10 cellular contexts compared by ENCODE assay signal in genomic region chr7:129009437-129009836, GRCh38. TPM values are rescaled to one million over a fixed set of nuclear protein-coding genes. Genes with fewer than 3 reads are reported as not detected.
DNase-seq lines count a peak whose midpoint lies in the region; ATAC-seq, FAIRE-seq and TF ChIP-seq lines count a peak whose summit lies in the region.
"Had no signal": no experiment of that assay in that cellular context is flagged by ENCODE, and none has a peak within 500 bp of the region (broad histone marks: within the 10 kb centered on the region; RNA-seq: fewer than 3 reads in every experiment).

No MANE protein-coding gene starts in this region.

- intact Hi-C loops in GM12878 (cut with micrococcal nuclease; ENCODE audit: unreplicated experiment): loop anchor here (2.0 to 5.0 kb wide), 2 partner anchors 45 to 83 kb away; partner anchors contain the start of gene TNPO3

- FAIRE-seq in GM18507 (lab: Jason Lieb, UNC): peak; percentile 91
- peak; percentile 88 for FAIRE-seq in GM12878 (lab: Jason Lieb, UNC)
- FAIRE-seq in H54 (lab: Jason Lieb, UNC): no peak

- no peaks in the 10 kb centered on the region for H4K20me1 ChIP-seq in GM12878 (ENCODE audit: control insufficient read depth, insufficient read depth)

- H3K9ac ChIP-seq in GM12878 (ENCODE audit: control insufficient read depth, insufficient read depth, low read length): peak overlapping the region; percentile 53

- ATAC-seq in GM19468 (IDR thresholded peaks at IDR 0.05; ENCODE audit: extremely low read depth, unreplicated experiment) (peak; percentile 75), HG03135 (IDR thresholded peaks at IDR 0.05; ENCODE audit: unreplicated experiment) (peak; percentile 81), GM12878 (peak; percentile 90)
- ATAC-seq: effector memory CD8-positive, alpha-beta T cell had no signal

- 2% methylated on average over 3 of the region's 3 CpGs for WGBS in GM12878 (ENCODE audit: insufficient coverage, insufficient replicate concordance, low lambda C conversion rate, missing lambda C conversion rate)

- H3K9me3 ChIP-seq in GM12878 (replicated peaks; ENCODE audit: control insufficient read depth, insufficient read depth, low read length): peaks cover 6% of the 10 kb centered on the region; the same call in 2 of the 3 replicates
- H3K9me3 ChIP-seq in MG63: no peaks in the 10 kb centered on the region

- H2AFZ ChIP-seq in GM12878 (ENCODE audit: control insufficient read depth, low read depth, low read length): no peak overlapping the region; the same call in 1 of the 2 replicates

- H3K4me3 ChIP-seq in GM12878: no peak overlapping the region
- no peak overlapping the region for H3K4me3 ChIP-seq in MG63

- H3K4me2 ChIP-seq in GM12878 (ENCODE audit: control insufficient read depth, insufficient read depth): peak overlapping the region; percentile 80

- peak overlapping the region; percentile 93 for H3K27ac ChIP-seq in GM12878 (ENCODE audit: control insufficient read depth, insufficient read depth)

- no peak for TF ChIP-seq RAD21 in GM12878 (IDR thresholded peaks at IDR 0.05; ENCODE audit: insufficient read depth, low read depth, low read length)

- POLR2A ChIA-PET in GM12878 (lab: Charles Lee): interaction anchor here (0.9 to 3.8 kb wide), 12 partner anchors 8 to 113 kb away, joined by 3 to 25 read pairs (median 6); partner anchors contain the start of gene TNPO3

- no peak for TF ChIP-seq CTCF in GM12878 (IDR thresholded peaks at IDR 0.05 in 2 of 3, conservative IDR thresholded peaks at IDR 0.05 in 1 of 3; ENCODE audit: control insufficient read depth in 2 of 3, extremely low read depth in 1 of 3, insufficient read depth in 1 of 3, low read depth in 3 of 3, low read length in 3 of 3)

- TF ChIP-seq EP300 in GM12878 (IDR thresholded peaks at IDR 0.05; ENCODE audit: borderline replicate concordance in 1 of 2, control insufficient read depth in 1 of 2, low read depth in 2 of 2, low read length in 2 of 2): peak; percentile 66 to 90

- peaks cover 70% of the 10 kb centered on the region for H3K4me1 ChIP-seq in GM12878 (ENCODE audit: control insufficient read depth, insufficient read depth, low read length)

- RAD21 ChIA-PET in GM12878 (lab: Charles Lee; ENCODE audit: unreplicated experiment): interaction anchor here (0.7 to 5.9 kb wide), 22 partner anchors 9 to 201 kb away, joined by 3 to 65 read pairs (median 6); partner anchors contain the start of genes ATP6V1F, IRF5 and TNPO3

- in situ Hi-C loops in GM12878 (cut with MboI): no loop called here

- H3K27me3 ChIP-seq in GM12878 (replicated peaks in 1 of 2; ENCODE audit: control insufficient read depth in 2 of 2, insufficient read depth in 2 of 2, low read length in 1 of 2) (no peaks in the 10 kb centered on the region), MG63 (no peaks in the 10 kb centered on the region)

- TF ChIP-seq POLR2A in GM12878 (IDR thresholded peaks at IDR 0.05; ENCODE audit: low read depth, low read length) (no peak), H54 (IDR thresholded peaks at IDR 0.05; ENCODE audit: low read depth, low read length) (no peak)

- H3K79me2 ChIP-seq in GM12878 (ENCODE audit: control insufficient read depth, insufficient read depth, low read length): peaks cover 62% of the 10 kb centered on the region

- SMC1A ChIA-PET in GM12878 (lab: Charles Lee; ENCODE audit: uncharacterized antibody, unreplicated experiment): interaction anchor here (0.7 to 6.7 kb wide), 31 partner anchors 9 to 393 kb away, joined by 3 to 71 read pairs (median 5); partner anchors contain the start of genes ATP6V1F and TNPO3

- no TSS peak for BruUV-seq in GM12878 (replicated peaks; lab: Mats Ljungman, UMichigan)

- DNase-seq in GM18507 (ENCODE audit: extremely low spot score, insufficient read length, low read depth): no peak
- peak; percentile 70 for DNase-seq in GM12878 (ENCODE audit: low read depth, low spot score)
- DNase-seq in H54 (ENCODE audit: insufficient read length, low spot score): no peak
- no peak for DNase-seq in NCI-H524 (lab: John Stamatoyannopoulos, UW)
- no peak for DNase-seq in MG63
- DNase-seq in activated CD4-positive, alpha-beta T cell treated with anti-CD3 and anti-CD28 coated beads for 4 hours: no peak
- DNase-seq: activated gamma-delta T cell treated with Interleukin-2 at 50 U/mL for 16 hours; effector memory CD8-positive, alpha-beta T cell had no signal

- peaks cover 7 to 29% of the 10 kb centered on the region in 2 experiments; a peak in 3 of 4 replicates for H3K36me3 ChIP-seq in GM12878 (ENCODE audit: control insufficient read depth in 2 of 2, insufficient read depth in 2 of 2, low read length in 1 of 2)
- peaks cover 8% of the 10 kb centered on the region for H3K36me3 ChIP-seq in MG63

- CTCF ChIA-PET in GM12878 (lab: Yijun Ruan, JAX): interaction anchor here (0.9 to 5.5 kb wide), 18 partner anchors 9 to 200 kb away, joined by 3 to 47 read pairs (median 4); partner anchors contain the start of genes IRF5 and TNPO3

TF ChIP-seq in GM12878, 131 proteins besides CTCF, POLR2A, EP300 and RAD21 (continues in another document):
- no peak for TF ChIP-seq HDAC6 (IDR thresholded peaks at IDR 0.05; ENCODE audit: unreplicated experiment)
- TF ChIP-seq, protein P1, sequence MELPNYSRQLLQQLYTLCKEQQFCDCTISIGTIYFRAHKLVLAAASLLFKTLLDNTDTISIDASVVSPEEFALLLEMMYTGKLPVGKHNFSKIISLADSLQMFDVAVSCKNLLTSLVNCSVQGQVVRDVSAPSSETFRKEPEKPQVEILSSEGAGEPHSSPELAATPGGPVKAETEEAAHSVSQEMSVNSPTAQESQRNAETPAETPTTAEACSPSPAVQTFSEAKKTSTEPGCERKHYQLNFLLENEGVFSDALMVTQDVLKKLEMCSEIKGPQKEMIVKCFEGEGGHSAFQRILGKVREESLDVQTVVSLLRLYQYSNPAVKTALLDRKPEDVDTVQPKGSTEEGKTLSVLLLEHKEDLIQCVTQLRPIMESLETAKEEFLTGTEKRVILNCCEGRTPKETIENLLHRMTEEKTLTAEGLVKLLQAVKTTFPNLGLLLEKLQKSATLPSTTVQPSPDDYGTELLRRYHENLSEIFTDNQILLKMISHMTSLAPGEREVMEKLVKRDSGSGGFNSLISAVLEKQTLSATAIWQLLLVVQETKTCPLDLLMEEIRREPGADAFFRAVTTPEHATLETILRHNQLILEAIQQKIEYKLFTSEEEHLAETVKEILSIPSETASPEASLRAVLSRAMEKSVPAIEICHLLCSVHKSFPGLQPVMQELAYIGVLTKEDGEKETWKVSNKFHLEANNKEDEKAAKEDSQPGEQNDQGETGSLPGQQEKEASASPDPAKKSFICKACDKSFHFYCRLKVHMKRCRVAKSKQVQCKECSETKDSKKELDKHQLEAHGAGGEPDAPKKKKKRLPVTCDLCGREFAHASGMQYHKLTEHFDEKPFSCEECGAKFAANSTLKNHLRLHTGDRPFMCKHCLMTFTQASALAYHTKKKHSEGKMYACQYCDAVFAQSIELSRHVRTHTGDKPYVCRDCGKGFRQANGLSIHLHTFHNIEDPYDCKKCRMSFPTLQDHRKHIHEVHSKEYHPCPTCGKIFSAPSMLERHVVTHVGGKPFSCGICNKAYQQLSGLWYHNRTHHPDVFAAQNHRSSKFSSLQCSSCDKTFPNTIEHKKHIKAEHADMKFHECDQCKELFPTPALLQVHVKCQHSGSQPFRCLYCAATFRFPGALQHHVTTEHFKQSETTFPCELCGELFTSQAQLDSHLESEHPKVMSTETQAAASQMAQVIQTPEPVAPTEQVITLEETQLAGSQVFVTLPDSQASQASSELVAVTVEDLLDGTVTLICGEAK (IDR thresholded peaks at IDR 0.05; ENCODE audit: borderline replicate concordance): peak; percentile 28; the same call in 1 of the 2 replicates
- TF ChIP-seq ZBED1 (IDR thresholded peaks at IDR 0.05; ENCODE audit: borderline replicate concordance): 0 out of 2 replicates have a peak, but pooled peaks have one; percentile 61
- TF ChIP-seq, protein P2, sequence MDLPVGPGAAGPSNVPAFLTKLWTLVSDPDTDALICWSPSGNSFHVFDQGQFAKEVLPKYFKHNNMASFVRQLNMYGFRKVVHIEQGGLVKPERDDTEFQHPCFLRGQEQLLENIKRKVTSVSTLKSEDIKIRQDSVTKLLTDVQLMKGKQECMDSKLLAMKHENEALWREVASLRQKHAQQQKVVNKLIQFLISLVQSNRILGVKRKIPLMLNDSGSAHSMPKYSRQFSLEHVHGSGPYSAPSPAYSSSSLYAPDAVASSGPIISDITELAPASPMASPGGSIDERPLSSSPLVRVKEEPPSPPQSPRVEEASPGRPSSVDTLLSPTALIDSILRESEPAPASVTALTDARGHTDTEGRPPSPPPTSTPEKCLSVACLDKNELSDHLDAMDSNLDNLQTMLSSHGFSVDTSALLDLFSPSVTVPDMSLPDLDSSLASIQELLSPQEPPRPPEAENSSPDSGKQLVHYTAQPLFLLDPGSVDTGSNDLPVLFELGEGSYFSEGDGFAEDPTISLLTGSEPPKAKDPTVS (IDR thresholded peaks at IDR 0.05; ENCODE audit: low read depth, low read length): no peak
- TF ChIP-seq FOS (IDR thresholded peaks at IDR 0.05; ENCODE audit: borderline replicate concordance, extremely low read depth, insufficient read length): no peak
- TF ChIP-seq NFXL1 (IDR thresholded peaks at IDR 0.05; ENCODE audit: borderline replicate concordance): no peak
- TF ChIP-seq NRF1 (conservative IDR thresholded peaks at IDR 0.05; ENCODE audit: low read depth, low read length): no peak
- no peak for TF ChIP-seq YBX1 (IDR thresholded peaks at IDR 0.05)
- no peak for TF ChIP-seq HDGF (IDR thresholded peaks at IDR 0.05)

RNA-seq across cellular contexts. Expression of gene TNPO3, which starts 45.5 kb away (rescaled TPM):
- total RNA-seq in GM12878 (2013; cell fraction: nucleolus; rRNA removed): 77.5 and 79.6 TPM in 2 replicates
- total RNA-seq in GM12878 (2014; rRNA removed) (72.7 and 77.4 TPM in 2 replicates), GM12878 (2014; rRNA removed; fragmentation: Illumina TruSeq; extraction: Trizol) (64.3 and 64.5 TPM in 2 replicates), GM12878 (2021) (63.0 and 67.6 TPM in 2 replicates)
- 34.8 TPM for polyA plus RNA-seq in GM12878 (2011; ENCODE audit: low read depth)
- polyA plus RNA-seq in GM12878 (2011; rRNA removed) (46.6 and 56.7 TPM in 2 replicates), GM12878 (2014; fragmentation: Illumina TruSeq; extraction: Trizol) (68.7 and 68.9 TPM in 2 replicates), GM12878 (2014; fragmentation: Nextera tagmentation; extraction: Ambion mirVana) (10 to 100 TPM; 17.6 to 23.5 TPM), GM12878 (2014; rRNA removed) (52.4 and 57.4 TPM in 2 replicates), GM12878 (2016; fragmentation: Nextera tagmentation; extraction: Ambion mirVana) (10 to 100 TPM; 84.5 to 91.8 TPM)
- 59.9 and 67.6 TPM in 2 replicates for polyA plus RNA-seq in GM12878 (2011; cell fraction: cytosol; rRNA removed)
- 46.9 and 53.0 TPM in 2 replicates for polyA plus RNA-seq in GM12878 (2011; cell fraction: nucleus; rRNA removed)
- polyA plus RNA-seq in GM12878 (2012): 40.9 and 46.9 TPM in 2 replicates
- polyA minus RNA-seq in GM12878 (2011; rRNA and poly(A)+ RNA removed): 99.0 and 133 TPM in 2 replicates
- 27.8 and 31.8 TPM in 2 replicates for polyA minus RNA-seq in GM12878 (2011; cell fraction: cytosol; rRNA and poly(A)+ RNA removed)
- 36.3 and 44.6 TPM in 2 replicates for polyA minus RNA-seq in GM12878 (2011; cell fraction: nucleus; rRNA and poly(A)+ RNA removed)
- 23.9 and 24.5 TPM in 2 replicates for total RNA-seq in MG63 (2014; rRNA removed; shearing (Covaris generic); ENCODE audit: low replicate concordance)
